In genomic region chr18:69636529-69637301, GRCh38 we compare ENCODE assay signal across 9 cellular contexts.
DNase-seq lines count a peak whose midpoint lies in the region; ATAC-seq, FAIRE-seq and TF ChIP-seq lines count a peak whose summit lies in the region.
"Had no signal": no experiment of that assay in that cellular context is flagged by ENCODE, and none has a peak within 500 bp of the region (broad histone marks: within the 10 kb centered on the region; RNA-seq: fewer than 3 reads in every experiment).

No MANE protein-coding gene starts in this region.

- no peaks in the 10 kb centered on the region for H3K23me2 ChIP-seq in H1 (ENCODE audit: low read depth, low read length)

- TF ChIP-seq EP300 in H1 (IDR thresholded peaks at IDR 0.05; ENCODE audit: borderline replicate concordance in 1 of 2, low read depth in 2 of 2, low read length in 2 of 2), result no peak

- H2BK5ac ChIP-seq in IMR-90 (ENCODE audit: low read depth, low read length, poor library complexity, severe bottlenecking) (no peak overlapping the region), H1 (ENCODE audit: low read depth, low read length) (no peak overlapping the region)

- no peak overlapping the region for H3K27ac ChIP-seq in CD4-positive, CD25-positive, alpha-beta regulatory T cell (ENCODE audit: insufficient read depth, low read length, poor library complexity, severe bottlenecking)
- no peak overlapping the region for H3K27ac ChIP-seq in IMR-90 (ENCODE audit: insufficient read depth, low read length)
- no peak overlapping the region for H3K27ac ChIP-seq in H1 (ENCODE audit: low read depth, low read length)
- H3K27ac ChIP-seq in uterus, result no peak overlapping the region
- H3K27ac ChIP-seq: parathyroid adenoma had no signal

- H3K36me3 Mint-ChIP-seq in CD4-positive, CD25-positive, alpha-beta regulatory T cell, result no peaks in the 10 kb centered on the region

- no peaks in the 10 kb centered on the region for H3K4me1 Mint-ChIP-seq in CD4-positive, CD25-positive, alpha-beta regulatory T cell

- H3K56ac ChIP-seq in IMR-90 (ENCODE audit: extremely low read depth, insufficient read depth, low read length) (no peak overlapping the region), H1 (replicated peaks; ENCODE audit: insufficient read length, low read depth, low read length) (no peak overlapping the region)

- H3K27me3 ChIP-seq in CD4-positive, CD25-positive, alpha-beta regulatory T cell (ENCODE audit: control insufficient read depth, insufficient read depth, low read length), result no peaks in the 10 kb centered on the region
- no peaks in the 10 kb centered on the region for H3K27me3 ChIP-seq in IMR-90 (ENCODE audit: control insufficient read depth, insufficient read depth, low read length)
- H3K27me3 ChIP-seq in H1 (replicated peaks in 1 of 4; ENCODE audit: control insufficient read depth in 3 of 4, extremely low read depth in 1 of 4, insufficient read depth in 3 of 4, low read length in 3 of 4), result no peaks in the 10 kb centered on the region
- no peaks in the 10 kb centered on the region for H3K27me3 ChIP-seq in uterus

- no peaks in the 10 kb centered on the region for H3K79me2 ChIP-seq in H1 (ENCODE audit: control insufficient read depth in 1 of 2, insufficient read depth in 2 of 2, low read length in 2 of 2)
- H3K79me2 ChIP-seq: parathyroid adenoma had no signal

- H3K14ac ChIP-seq in IMR-90 (replicated peaks; ENCODE audit: low read depth, low read length), result no peak overlapping the region
- H3K14ac ChIP-seq in H1 (ENCODE audit: insufficient read length), result no peak overlapping the region

- H4K8ac ChIP-seq in IMR-90 (ENCODE audit: low read depth in 2 of 2, low read length in 2 of 2) (no peak overlapping the region), H1 (ENCODE audit: extremely low read depth, insufficient read depth, low read length) (no peak overlapping the region)

- dilution Hi-C loops in IMR-90 (cut with HindIII; ENCODE audit: low sequenced_read_pairs, unreplicated experiment), result no loop called here

- H3K9me3 ChIP-seq in CD4-positive, CD25-positive, alpha-beta regulatory T cell (ENCODE audit: control insufficient read depth in 2 of 2, low read length in 2 of 2), result no peaks in the 10 kb centered on the region
- H3K9me3 ChIP-seq in IMR-90 (ENCODE audit: control insufficient read depth, insufficient read depth, low read length) (no peaks in the 10 kb centered on the region), H1 (ENCODE audit: insufficient read depth in 2 of 2, low read depth in 1 of 2, low read length in 1 of 2) (no peaks in the 10 kb centered on the region), uterus (no peaks in the 10 kb centered on the region)

- TF ChIP-seq RAD21 in IMR-90 (IDR thresholded peaks at IDR 0.05; ENCODE audit: low read length) (peak; percentile 45), H1 (IDR thresholded peaks at IDR 0.05 in 1 of 2, conservative IDR thresholded peaks at IDR 0.05 in 1 of 2; ENCODE audit: low read depth in 2 of 2, low read length in 2 of 2) (peak; percentile 93 to 95)

- no peak overlapping the region for H3K4me3 ChIP-seq in CD4-positive, CD25-positive, alpha-beta regulatory T cell (ENCODE audit: low read depth, low read length)
- no peak overlapping the region for H3K4me3 ChIP-seq in IMR-90 (ENCODE audit: insufficient read depth, low read depth, low read length)
- H3K4me3 ChIP-seq in H1 (ENCODE audit: extremely low read depth in 1 of 4, insufficient read depth in 2 of 4, low read depth in 3 of 4, low read length in 4 of 4), result no peak overlapping the region
- H3K4me3 ChIP-seq in uterus, result no peak overlapping the region

- intact Hi-C loops in IMR-90 (cut with micrococcal nuclease) (loop anchor here (5.0 kb wide), 1 partner anchor 436 kb away; no protein-coding TSS in a partner anchor), uterus (cut with DNase I; ENCODE audit: low total_unique reads) (no loop called here)

- TF ChIP-seq POLR2A in IMR-90 (IDR thresholded peaks at IDR 0.05; ENCODE audit: low read depth, low read length) (no peak), H1 (IDR thresholded peaks at IDR 0.05; ENCODE audit: control extremely low read depth in 1 of 2, low read depth in 2 of 2, low read length in 2 of 2) (no peak), uterus (IDR thresholded peaks at IDR 0.05) (no peak)

- H3K18ac ChIP-seq in IMR-90 (ENCODE audit: low read depth, low read length), result no peak overlapping the region
- no peak overlapping the region for H3K18ac ChIP-seq in H1 (ENCODE audit: extremely low read depth, low read length)

- POLR2A ChIA-PET in IMR-90 (lab: Charles Lee; ENCODE audit: unreplicated experiment) (no interaction called here), H1 (lab: Charles Lee; ENCODE audit: partially characterized antibody) (no interaction called here)

- H3K4me1 ChIP-seq in CD4-positive, CD25-positive, alpha-beta regulatory T cell (ENCODE audit: control insufficient read depth, insufficient read depth, low read length, poor library complexity, severe bottlenecking), result no peaks in the 10 kb centered on the region
- H3K4me1 ChIP-seq in IMR-90 (ENCODE audit: control insufficient read depth, insufficient read depth, low read length), result peaks cover 4% of the 10 kb centered on the region; the same call in 1 of the 2 replicates
- no peaks in the 10 kb centered on the region for H3K4me1 ChIP-seq in H1 (replicated peaks in 1 of 4; ENCODE audit: control insufficient read depth in 3 of 4, insufficient read depth in 4 of 4, low read length in 3 of 4)
- no peaks in the 10 kb centered on the region for H3K4me1 ChIP-seq in uterus
- H3K4me1 ChIP-seq: parathyroid adenoma had no signal

- H3K9me3 Mint-ChIP-seq in CD4-positive, CD25-positive, alpha-beta regulatory T cell, result no peaks in the 10 kb centered on the region

- no CpG with 5 or more reads among the region's 6 CpGs for WGBS in IMR-90 (ENCODE audit: extremely low coverage in 2 of 2, insufficient read length in 1 of 2), 2 experiments
- 82% methylated on average over 6 of the region's 6 CpGs; no CpG with 5 or more reads in 1 of the 2 experiments for WGBS in H1 (ENCODE audit: extremely low coverage in 1 of 2, insufficient coverage in 1 of 2, insufficient read length in 1 of 2, insufficient replicate concordance in 2 of 2, low coverage in 1 of 2, low lambda C conversion rate in 2 of 2, missing lambda C conversion rate in 1 of 2), 2 experiments

- H3K27ac Mint-ChIP-seq in CD4-positive, CD25-positive, alpha-beta regulatory T cell, result no peak overlapping the region

- in situ Hi-C loops in IMR-90 (cut with MboI; ENCODE audit: low sequenced_read_pairs), result no loop called here

- H3K27me3 Mint-ChIP-seq in CD4-positive, CD25-positive, alpha-beta regulatory T cell, result peaks cover 5% of the 10 kb centered on the region

- H2AK5ac ChIP-seq in IMR-90 (ENCODE audit: low read depth, low read length) (no peak overlapping the region), H1 (ENCODE audit: low read depth, low read length) (no peak overlapping the region)

- no peak overlapping the region for H3K4ac ChIP-seq in IMR-90 (ENCODE audit: low read depth, low read length)
- no peak overlapping the region for H3K4ac ChIP-seq in H1 (replicated peaks; ENCODE audit: insufficient read length, low read depth, low read length)

- H4K91ac ChIP-seq in IMR-90 (ENCODE audit: insufficient read depth, low read depth, low read length) (no peak overlapping the region), H1 (replicated peaks; ENCODE audit: insufficient read length, low read length) (no peak overlapping the region)

- peak in 2 of 3 donors; percentile 3 to 8 for DNase-seq in CD4-positive, CD25-positive, alpha-beta regulatory T cell
- DNase-seq in IMR-90 (no peak), H1 (ENCODE audit: low read depth in 1 of 2, low spot score in 2 of 2) (peak; percentile 13 to 54), NCI-H2081 (lab: John Stamatoyannopoulos, UW) (no peak), uterus (no peak), SKM-1 treated with dmso at 0.1 percent for 144 hours (lab: John Stamatoyannopoulos, UW; ENCODE audit: unreplicated experiment) (no peak), AML-193 (lab: John Stamatoyannopoulos, UW) (no peak)

- H4K20me1 ChIP-seq in IMR-90 (ENCODE audit: insufficient read depth, low read length) (no peaks in the 10 kb centered on the region), H1 (replicated peaks in 1 of 2; ENCODE audit: control insufficient read depth in 1 of 2, insufficient read depth in 2 of 2, low read length in 2 of 2) (no peaks in the 10 kb centered on the region)

- no peak overlapping the region for H3K9ac ChIP-seq in IMR-90 (ENCODE audit: low read depth, low read length)
- H3K9ac ChIP-seq in H1 (replicated peaks in 1 of 4; ENCODE audit: extremely low read depth in 1 of 4, low read depth in 3 of 4, low read length in 3 of 4), result no peak overlapping the region
- H3K9ac ChIP-seq: parathyroid adenoma had no signal

- no peak overlapping the region for H3K4me2 ChIP-seq in IMR-90 (ENCODE audit: low read depth, low read length)
- H3K4me2 ChIP-seq in H1 (ENCODE audit: insufficient read depth in 1 of 2, low read depth in 2 of 2, low read length in 2 of 2), result no peak overlapping the region

- H3K79me1 ChIP-seq in IMR-90 (ENCODE audit: low read depth in 1 of 2, low read length in 2 of 2) (no peaks in the 10 kb centered on the region), H1 (ENCODE audit: low read depth, low read length) (no peaks in the 10 kb centered on the region)

- H2BK20ac ChIP-seq in IMR-90 (ENCODE audit: low read depth, low read length) (no peak overlapping the region), H1 (ENCODE audit: low read length) (no peak overlapping the region)

- H4K5ac ChIP-seq in IMR-90 (ENCODE audit: low read depth, low read length), result no peak overlapping the region
- no peak overlapping the region for H4K5ac ChIP-seq in H1 (ENCODE audit: insufficient read length, low read depth, low read length)

- H2AK9ac ChIP-seq in IMR-90 (replicated peaks; ENCODE audit: low read depth, low read length, poor library complexity), result no peak overlapping the region

- H3K9me1 ChIP-seq in IMR-90 (ENCODE audit: insufficient read depth, low read length), result no peaks in the 10 kb centered on the region

- FAIRE-seq in H1 (lab: Jason Lieb, UNC), result peak; percentile 69

- no peak overlapping the region for H2BK15ac ChIP-seq in IMR-90 (ENCODE audit: low read depth, low read length)
- H2BK15ac ChIP-seq in H1 (ENCODE audit: low read length), result no peak overlapping the region

- H3K36me3 ChIP-seq in CD4-positive, CD25-positive, alpha-beta regulatory T cell (ENCODE audit: control insufficient read depth, insufficient read depth, low read length), result no peaks in the 10 kb centered on the region
- H3K36me3 ChIP-seq in IMR-90 (ENCODE audit: control insufficient read depth, insufficient read depth, low read length) (no peaks in the 10 kb centered on the region), H1 (ENCODE audit: control insufficient read depth in 2 of 4, insufficient read depth in 4 of 4, low read length in 3 of 4) (no peaks in the 10 kb centered on the region), uterus (no peaks in the 10 kb centered on the region)

- no TSS peak for BruUV-seq in IMR-90 (replicated peaks; lab: Mats Ljungman, UMichigan)

- no peak overlapping the region for H2BK12ac ChIP-seq in H1 (ENCODE audit: low read depth, low read length)

- H2BK120ac ChIP-seq in IMR-90 (ENCODE audit: low read depth, low read length) (no peak overlapping the region), H1 (replicated peaks; ENCODE audit: low read depth, low read length) (no peak overlapping the region)

- H2AFZ ChIP-seq in IMR-90 (replicated peaks; ENCODE audit: low read length, poor library complexity) (no peak overlapping the region), H1 (ENCODE audit: low read length) (0 out of 2 replicates have a peak overlapping the region, but pooled peaks have one; percentile 0)
- H2AFZ ChIP-seq: parathyroid adenoma had no signal

- H3K23ac ChIP-seq in IMR-90 (ENCODE audit: low read depth, low read length) (no peak overlapping the region), H1 (ENCODE audit: insufficient read length) (no peak overlapping the region)

- CTCF ChIA-PET in IMR-90 (lab: Yijun Ruan, JAX) (interaction anchor here (1.3 kb wide), 1 partner anchor 12 kb away, joined by 3 read pairs; no protein-coding TSS in a partner anchor), H1 (lab: Charles Lee; ENCODE audit: partially characterized antibody) (interaction anchor here (0.5 to 1.5 kb wide), 15 partner anchors 8 to 451 kb away, joined by 3 to 5 read pairs (median 3); no protein-coding TSS in a partner anchor)

- no peak overlapping the region for H3K4me3 Mint-ChIP-seq in CD4-positive, CD25-positive, alpha-beta regulatory T cell

- ATAC-seq in CD4-positive, CD25-positive, alpha-beta regulatory T cell (ENCODE audit: low read depth in 2 of 2), result no peak
- ATAC-seq in GM19023 (IDR thresholded peaks at IDR 0.05; ENCODE audit: unreplicated experiment) (peak; percentile 70), IMR-90 (ENCODE audit: low read depth) (no peak)

- peak; percentile 33 for TF ChIP-seq CTCF in IMR-90 (conservative IDR thresholded peaks at IDR 0.05; ENCODE audit: low read depth, low read length)
- peak; percentile 64 to 78 (median 76) for TF ChIP-seq CTCF in H1 (IDR thresholded peaks at IDR 0.05; ENCODE audit: control extremely low read depth in 1 of 3, insufficient read depth in 1 of 3, low read depth in 1 of 3, low read length in 3 of 3)
- TF ChIP-seq CTCF in uterus (IDR thresholded peaks at IDR 0.05), result no peak

Comparison
In these comparisons a context has a peak if more than half of its experiments do, and no peak if none do; other contexts are left out.
1. DNase-seq: peak in CD4-positive, CD25-positive, alpha-beta regulatory T cell (2 of 3) and H1 (2 of 2); none in IMR-90 (single experiment), NCI-H2081 (0 of 2), uterus (0 of 2), SKM-1 treated with dmso at 0.1 percent for 144 hours (single experiment) and AML-193 (0 of 2).
2. CTCF ChIP-seq: peak in IMR-90 (single experiment) and H1 (3 of 3); none in uterus (0 of 4).